9 cellular contexts compared by ENCODE assay signal in the genomic region with DNA sequence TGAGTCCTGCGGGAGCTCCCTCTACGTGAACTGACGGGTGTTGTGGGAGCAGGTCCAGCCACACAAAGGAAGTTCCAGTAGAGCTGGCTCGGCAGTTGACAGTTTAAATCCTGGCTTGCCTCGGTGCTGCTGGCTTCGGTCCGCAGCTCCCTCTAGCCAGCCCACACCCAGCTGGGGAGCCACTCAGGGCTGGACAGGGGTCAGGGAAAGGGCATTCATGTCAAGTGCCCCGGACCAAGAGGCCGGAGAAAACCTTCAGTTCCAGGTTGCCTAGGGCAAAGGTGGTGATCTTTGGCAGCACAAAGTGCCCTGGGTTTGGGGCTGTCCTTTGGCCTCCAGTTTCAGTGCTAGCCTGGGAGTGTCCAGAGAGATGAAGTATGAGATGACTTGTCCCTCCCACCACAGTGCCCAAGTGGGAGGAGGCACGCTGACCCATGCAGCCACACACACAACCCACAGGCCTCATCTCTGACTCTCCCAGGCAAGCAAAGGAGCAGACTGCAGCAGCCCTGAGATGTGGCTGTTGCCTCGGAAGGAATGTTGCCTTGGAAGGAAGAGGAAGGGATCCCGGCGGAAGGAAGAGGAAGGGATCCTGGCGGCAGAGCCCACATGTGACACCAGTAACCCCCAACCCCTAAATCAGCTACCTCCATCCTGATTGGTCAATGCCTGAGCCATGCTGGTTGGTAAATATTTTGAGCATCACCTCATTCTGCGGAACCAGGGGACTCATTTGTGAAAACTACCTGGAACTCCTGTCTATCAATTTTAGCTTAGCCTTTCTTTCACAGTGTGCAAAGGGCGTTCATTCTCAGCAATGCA. TPM values are rescaled to one million over a fixed set of nuclear protein-coding genes. Genes with fewer than 3 reads are reported as not detected.
DNase-seq lines count a peak whose midpoint lies in the region; ATAC-seq and TF ChIP-seq lines count a peak whose summit lies in the region.
"Had no signal": no experiment of that assay in that cellular context is flagged by ENCODE, and none has a peak within 500 bp of the region (broad histone marks: within the 10 kb centered on the region; RNA-seq: fewer than 3 reads in every experiment).

No MANE protein-coding gene starts in this region.

- H3K9me3 ChIP-seq in skeletal muscle tissue (ENCODE audit: control insufficient read depth in 3 of 3, low read length in 3 of 3): no peaks in the 10 kb centered on the region

- H3K27me3 Mint-ChIP-seq in activated naive CD8-positive, alpha-beta T cell treated with anti-CD3 and anti-CD28 coated beads, Interleukin-2, amount 50 U/mL, for 24 hours: no peaks in the 10 kb centered on the region
- peaks cover 3% of the 10 kb centered on the region for H3K27me3 Mint-ChIP-seq in glutamatergic neuron (ENCODE audit: unreplicated experiment)

- H3K27ac Mint-ChIP-seq in activated naive CD8-positive, alpha-beta T cell treated with anti-CD3 and anti-CD28 coated beads, Interleukin-2, amount 50 U/mL, for 24 hours: no peak overlapping the region
- H3K27ac Mint-ChIP-seq in glutamatergic neuron (ENCODE audit: unreplicated experiment): no peak overlapping the region

- no peak overlapping the region for H3K4me3 Mint-ChIP-seq in activated naive CD8-positive, alpha-beta T cell treated with anti-CD3 and anti-CD28 coated beads, Interleukin-2, amount 50 U/mL, for 24 hours
- H3K4me3 Mint-ChIP-seq in glutamatergic neuron (ENCODE audit: unreplicated experiment): no peak overlapping the region

- no peak for ATAC-seq in activated naive CD8-positive, alpha-beta T cell treated with anti-CD3 and anti-CD28 coated beads, Interleukin-2, amount 50 U/mL, for 24 hours
- ATAC-seq in HG02870 (IDR thresholded peaks at IDR 0.05; ENCODE audit: unreplicated experiment): no peak

- H3K9ac ChIP-seq in skeletal muscle tissue (ENCODE audit: low read depth in 1 of 3, low read length in 3 of 3): peak overlapping the region; percentile 34 to 51 (median 50)

- H3K36me3 Mint-ChIP-seq in activated naive CD8-positive, alpha-beta T cell treated with anti-CD3 and anti-CD28 coated beads, Interleukin-2, amount 50 U/mL, for 24 hours (ENCODE audit: low read depth): peaks cover 3% of the 10 kb centered on the region
- H3K36me3 Mint-ChIP-seq in glutamatergic neuron (ENCODE audit: unreplicated experiment): no peaks in the 10 kb centered on the region

- H3K27ac ChIP-seq in brain microvascular endothelial cell (no peak overlapping the region), skeletal muscle tissue (ENCODE audit: low read depth, low read length) (peak overlapping the region; percentile 54)

- H3K27me3 ChIP-seq in brain microvascular endothelial cell (replicated peaks): no peaks in the 10 kb centered on the region
- H3K27me3 ChIP-seq in skeletal muscle tissue (ENCODE audit: control insufficient read depth in 3 of 3, insufficient read depth in 3 of 3, low read length in 3 of 3): peaks cover 0 to 10% (median 7%) of the 10 kb centered on the region in 3 donors

- in situ Hi-C loops in brain microvascular endothelial cell (cut with HindIII; ENCODE audit: low pct_ligation_motif_present, low sequenced_read_pairs): no loop called here

- H3K9me3 Mint-ChIP-seq in activated naive CD8-positive, alpha-beta T cell treated with anti-CD3 and anti-CD28 coated beads, Interleukin-2, amount 50 U/mL, for 24 hours: no peaks in the 10 kb centered on the region
- H3K9me3 Mint-ChIP-seq in glutamatergic neuron (ENCODE audit: unreplicated experiment): peaks cover 2% of the 10 kb centered on the region

- no peaks in the 10 kb centered on the region for H3K4me1 Mint-ChIP-seq in activated naive CD8-positive, alpha-beta T cell treated with anti-CD3 and anti-CD28 coated beads, Interleukin-2, amount 50 U/mL, for 24 hours
- H3K4me1 Mint-ChIP-seq in glutamatergic neuron (ENCODE audit: low read depth, unreplicated experiment): peaks cover 6% of the 10 kb centered on the region

- peaks cover 17 to 30% (median 18%) of the 10 kb centered on the region in 3 donors for H3K4me1 ChIP-seq in skeletal muscle tissue (ENCODE audit: control insufficient read depth in 3 of 3, insufficient read depth in 3 of 3, low read length in 3 of 3)

- H3K36me3 ChIP-seq in brain microvascular endothelial cell (replicated peaks) (peaks cover 6% of the 10 kb centered on the region), skeletal muscle tissue (ENCODE audit: control insufficient read depth in 3 of 3, insufficient read depth in 3 of 3, low read length in 3 of 3) (peaks cover 6 to 14% (median 12%) of the 10 kb centered on the region in 3 donors)

- peak; percentile 32 for DNase-seq in GOT3 (lab: John Stamatoyannopoulos, UW)
- peak; percentile 38 for DNase-seq in brain microvascular endothelial cell
- DNase-seq in kidney glomerular epithelial cell (lab: John Stamatoyannopoulos, UW): peak; percentile 37
- no peak for DNase-seq in activated naive CD8-positive, alpha-beta T cell treated with anti-CD3 and anti-CD28 coated beads, Interleukin-2, amount 50 U/mL, for 24 hours
- no peak for DNase-seq in glutamatergic neuron
- no peak for DNase-seq in NCI-H82 (lab: John Stamatoyannopoulos, UW)
- DNase-seq: NCI-H187 had no signal

- TF ChIP-seq CTCF in brain microvascular endothelial cell (IDR thresholded peaks at IDR 0.05; ENCODE audit: low read depth, low read length, missing control alignments) (no peak), glutamatergic neuron (IDR thresholded peaks at IDR 0.05; ENCODE audit: partially characterized antibody, unreplicated experiment) (no peak)

- H3K4me3 ChIP-seq in brain microvascular endothelial cell (ENCODE audit: low read depth, low read length): no peak overlapping the region
- peak overlapping the region; percentile 19 to 49 (median 24) for H3K4me3 ChIP-seq in skeletal muscle tissue (ENCODE audit: low read length in 3 of 3)

RNA-seq across cellular contexts. Expression of a gene that starts 13.9 kb away (rescaled TPM):
- total RNA-seq in skeletal muscle tissue (7.3 TPM), glutamatergic neuron (ENCODE audit: unreplicated experiment) (1.9 TPM)

RNA-seq across cellular contexts. Expression of a gene that starts 52.4 kb away (rescaled TPM):
- total RNA-seq in skeletal muscle tissue: not detected
- total RNA-seq in glutamatergic neuron (ENCODE audit: unreplicated experiment): not detected

Comparison
In these comparisons a context has a peak if more than half of its experiments do, and no peak if none do; other contexts are left out.
1. DNase-seq: peak in GOT3 (single experiment), brain microvascular endothelial cell (single experiment) and kidney glomerular epithelial cell (single experiment); none in activated naive CD8-positive, alpha-beta T cell treated with anti-CD3 and anti-CD28 coated beads, Interleukin-2, amount 50 U/mL, for 24 hours (single experiment), glutamatergic neuron (single experiment) and NCI-H82 (single experiment).